20 cellular contexts compared by ENCODE assay signal in genomic region chr2:42223067-42223636, GRCh38. TPM values are rescaled to one million over a fixed set of nuclear protein-coding genes. Genes with fewer than 3 reads are reported as not detected.
DNase-seq lines count a peak whose midpoint lies in the region; ATAC-seq, FAIRE-seq and TF ChIP-seq lines count a peak whose summit lies in the region.
"Had no signal": no experiment of that assay in that cellular context is flagged by ENCODE, and none has a peak within 500 bp of the region (broad histone marks: within the 10 kb centered on the region; RNA-seq: fewer than 3 reads in every experiment).

No MANE protein-coding gene starts in this region.

- DNase-seq in MCF 10A (ENCODE audit: unreplicated experiment): no peak
- DNase-seq in mammary epithelial cell: no peak
- no peak for DNase-seq in memory B cell (ENCODE audit: low spot score in 2 of 2)
- DNase-seq in sigmoid colon: no peak
- DNase-seq in HuH-7.5 (ENCODE audit: low spot score): no peak
- no peak for DNase-seq in D721Med (ENCODE audit: insufficient read length, low spot score)
- no peak for DNase-seq in right atrium auricular region (ENCODE audit: low spot score)
- DNase-seq: activated CD4-positive, alpha-beta T cell treated with anti-CD3 and anti-CD28 coated beads for 36 hours; activated naive CD4-positive, alpha-beta T cell; MG63; naive thymus-derived CD8-positive, alpha-beta T cell; NCI-H187; NCI-H446; SIG-M5; stimulated activated naive CD4-positive, alpha-beta T cell treated with Interleukin-2 at 50 U/mL for 16 hours; upper lobe of right lung had no signal

- peak overlapping the region; percentile 16 for H3K27ac Mint-ChIP-seq in MCF 10A (ENCODE audit: low read depth, unreplicated experiment)
- H3K27ac Mint-ChIP-seq in activated T-helper 17 cell treated with anti-CD3 and anti-CD28 coated beads, Interleukin-2, amount 50 U/mL, for 72 hours: peak overlapping the region; percentile 9
- peak overlapping the region; percentile 63 for H3K27ac Mint-ChIP-seq in memory B cell
- H3K27ac Mint-ChIP-seq: activated CD4-positive, alpha-beta T cell treated with anti-CD3 and anti-CD28 coated beads for 36 hours; dendritic cell treated with granulocyte-macrophage colony-stimulating factor and Interleukin-4, amounts not matched to agents 40 ng/mL and 50 ng/mL, for 4 days had no signal

- H3K9me3 Mint-ChIP-seq in MCF 10A (ENCODE audit: unreplicated experiment): no peaks in the 10 kb centered on the region
- H3K9me3 Mint-ChIP-seq in activated T-helper 17 cell treated with anti-CD3 and anti-CD28 coated beads, Interleukin-2, amount 50 U/mL, for 72 hours: no peaks in the 10 kb centered on the region
- H3K9me3 Mint-ChIP-seq in memory B cell: no peaks in the 10 kb centered on the region
- H3K9me3 Mint-ChIP-seq: dendritic cell treated with granulocyte-macrophage colony-stimulating factor and Interleukin-4, amounts not matched to agents 40 ng/mL and 50 ng/mL, for 4 days; naive thymus-derived CD8-positive, alpha-beta T cell had no signal

- TF ChIP-seq EP300 in sigmoid colon (IDR thresholded peaks at IDR 0.05): no peak

- H3K9me3 ChIP-seq in mammary epithelial cell (replicated peaks; ENCODE audit: insufficient read depth, low read length) (no peaks in the 10 kb centered on the region), sigmoid colon (no peaks in the 10 kb centered on the region), right atrium auricular region (no peaks in the 10 kb centered on the region)
- H3K9me3 ChIP-seq: MG63, upper lobe of right lung had no signal

- BruUV-seq in MCF 10A (replicated peaks; lab: Mats Ljungman, UMichigan) (no TSS peak), mammary epithelial cell (replicated peaks; lab: Mats Ljungman, UMichigan) (no TSS peak)

- H4K20me1 ChIP-seq in mammary epithelial cell (ENCODE audit: insufficient read depth, low read length): no peaks in the 10 kb centered on the region

- CTCF ChIA-PET in MCF 10A (lab: Yijun Ruan, JAX): interaction anchor here (0.6 to 1.0 kb wide), 3 partner anchors 15 to 139 kb away, joined by 3 to 5 read pairs (median 3); no protein-coding TSS in a partner anchor
- CTCF ChIA-PET in mammary epithelial cell (lab: Charles Lee; ENCODE audit: low non-redundant PET): no interaction called here

- no peak for FAIRE-seq in D721Med (lab: Jason Lieb, UNC)

- TF ChIP-seq POLR2A in sigmoid colon (IDR thresholded peaks at IDR 0.05): no peak

- dilution Hi-C loops in mammary epithelial cell (cut with HindIII; ENCODE audit: low sequenced_read_pairs): no loop called here

- H3K4me2 ChIP-seq in mammary epithelial cell (ENCODE audit: insufficient read depth, low read depth, low read length): no peak overlapping the region

- H3K27me3 Mint-ChIP-seq in MCF 10A (ENCODE audit: insufficient read depth, unreplicated experiment) (no peaks in the 10 kb centered on the region), memory B cell (no peaks in the 10 kb centered on the region)
- H3K27me3 Mint-ChIP-seq in activated T-helper 17 cell treated with anti-CD3 and anti-CD28 coated beads, Interleukin-2, amount 50 U/mL, for 72 hours: no peaks in the 10 kb centered on the region
- H3K27me3 Mint-ChIP-seq: activated CD4-positive, alpha-beta T cell treated with anti-CD3 and anti-CD28 coated beads for 36 hours; brain; dendritic cell treated with granulocyte-macrophage colony-stimulating factor and Interleukin-4, amounts not matched to agents 40 ng/mL and 50 ng/mL, for 4 days; naive thymus-derived CD8-positive, alpha-beta T cell had no signal

- WGBS in mammary epithelial cell (ENCODE audit: low coverage, missing lambda C conversion rate): 94% methylated on average over 4 of the region's 4 CpGs
- 61 to 78% methylated on average over 4 of the region's 4 CpGs for WGBS in sigmoid colon, 2 donors

- H3K4me1 Mint-ChIP-seq in MCF 10A (ENCODE audit: insufficient read depth, unreplicated experiment): peaks cover 12% of the 10 kb centered on the region
- H3K4me1 Mint-ChIP-seq in activated T-helper 17 cell treated with anti-CD3 and anti-CD28 coated beads, Interleukin-2, amount 50 U/mL, for 72 hours: peaks cover 51% of the 10 kb centered on the region
- H3K4me1 Mint-ChIP-seq in memory B cell: peaks cover 40% of the 10 kb centered on the region

- POLR2A ChIA-PET in MCF 10A (lab: Yijun Ruan, JAX): interaction anchor here (0.9 to 1.2 kb wide), 2 partner anchors 11 to 105 kb away, joined by 3 to 5 read pairs; no protein-coding TSS in a partner anchor

- H2AFZ ChIP-seq in mammary epithelial cell (ENCODE audit: low read depth, low read length): no peak overlapping the region

- H3K4me1 ChIP-seq in mammary epithelial cell (ENCODE audit: insufficient read depth, low read length): no peaks in the 10 kb centered on the region
- peaks cover 0 to 20% (median 10%) of the 10 kb centered on the region in 4 donors for H3K4me1 ChIP-seq in sigmoid colon
- H3K4me1 ChIP-seq in right atrium auricular region: peaks cover 0 to 10% of the 10 kb centered on the region in 2 donors

- H3K4me3 Mint-ChIP-seq in MCF 10A (ENCODE audit: unreplicated experiment) (no peak overlapping the region), memory B cell (no peak overlapping the region)
- peak overlapping the region; percentile 55 for H3K4me3 Mint-ChIP-seq in activated T-helper 17 cell treated with anti-CD3 and anti-CD28 coated beads, Interleukin-2, amount 50 U/mL, for 72 hours
- H3K4me3 Mint-ChIP-seq: activated CD4-positive, alpha-beta T cell treated with anti-CD3 and anti-CD28 coated beads for 36 hours; brain; dendritic cell treated with granulocyte-macrophage colony-stimulating factor and Interleukin-4, amounts not matched to agents 40 ng/mL and 50 ng/mL, for 4 days had no signal

- no peak overlapping the region for H3K4me3 ChIP-seq in mammary epithelial cell (replicated peaks in 1 of 3; ENCODE audit: insufficient read depth in 1 of 3, low read depth in 2 of 3, low read length in 3 of 3)
- no peak overlapping the region for H3K4me3 ChIP-seq in sigmoid colon
- H3K4me3 ChIP-seq in right atrium auricular region: no peak overlapping the region
- H3K4me3 ChIP-seq: lung, MG63, upper lobe of right lung had no signal

- TF ChIP-seq CTCF in MCF 10A (IDR thresholded peaks at IDR 0.05; ENCODE audit: unreplicated experiment): no peak
- no peak for TF ChIP-seq CTCF in mammary epithelial cell (conservative IDR thresholded peaks at IDR 0.05 in 1 of 2, IDR thresholded peaks at IDR 0.05 in 1 of 2; ENCODE audit: extremely low read depth in 1 of 2, insufficient read depth in 1 of 2, low read depth in 1 of 2, low read length in 2 of 2)
- TF ChIP-seq CTCF in sigmoid colon (IDR thresholded peaks at IDR 0.05): no peak
- no peak for TF ChIP-seq CTCF in D721Med (IDR thresholded peaks at IDR 0.05; ENCODE audit: insufficient read depth, missing control alignments)
- TF ChIP-seq CTCF in right atrium auricular region (IDR thresholded peaks at IDR 0.05): no peak

- intact Hi-C loops in MCF 10A (cut with micrococcal nuclease): no loop called here
- intact Hi-C loops in mammary epithelial cell (cut with micrococcal nuclease): no loop called here
- intact Hi-C loops in sigmoid colon (cut with DNase I): no loop called here

- H3K36me3 Mint-ChIP-seq in MCF 10A (ENCODE audit: insufficient read depth, unreplicated experiment) (no peaks in the 10 kb centered on the region), memory B cell (peaks cover 25% of the 10 kb centered on the region)
- peaks cover 38% of the 10 kb centered on the region for H3K36me3 Mint-ChIP-seq in activated T-helper 17 cell treated with anti-CD3 and anti-CD28 coated beads, Interleukin-2, amount 50 U/mL, for 72 hours (ENCODE audit: low read depth)

- no peak overlapping the region for H3K27ac ChIP-seq in mammary epithelial cell (ENCODE audit: insufficient read depth, low read depth, low read length)
- no peak overlapping the region for H3K27ac ChIP-seq in sigmoid colon
- H3K27ac ChIP-seq in right atrium auricular region: no peak overlapping the region
- H3K27ac ChIP-seq: upper lobe of right lung had no signal

- in situ Hi-C loops in mammary epithelial cell (cut with MboI; ENCODE audit: low sequenced_read_pairs in 2 of 2): no loop called here

- ATAC-seq in activated T-helper 17 cell treated with anti-CD3 and anti-CD28 coated beads, Interleukin-2, amount 50 U/mL, for 72 hours (replicated peaks): no peak
- no peak for ATAC-seq in memory B cell (ENCODE audit: low read depth)
- ATAC-seq: activated CD4-positive, alpha-beta T cell treated with anti-CD3 and anti-CD28 coated beads for 36 hours; naive thymus-derived CD8-positive, alpha-beta T cell; upper lobe of right lung had no signal

- H3K36me3 ChIP-seq in mammary epithelial cell (ENCODE audit: insufficient read depth, low read length) (no peaks in the 10 kb centered on the region), sigmoid colon (no peaks in the 10 kb centered on the region), right atrium auricular region (no peaks in the 10 kb centered on the region)
- H3K36me3 ChIP-seq: MG63, upper lobe of right lung had no signal

- no peaks in the 10 kb centered on the region for H3K27me3 ChIP-seq in mammary epithelial cell (ENCODE audit: insufficient read depth, low read length)
- H3K27me3 ChIP-seq in sigmoid colon: no peaks in the 10 kb centered on the region
- no peaks in the 10 kb centered on the region for H3K27me3 ChIP-seq in right atrium auricular region
- H3K27me3 ChIP-seq: MG63, upper lobe of right lung had no signal

- H3K9ac ChIP-seq in mammary epithelial cell (ENCODE audit: insufficient read depth, low read length): no peak overlapping the region

- H3K79me2 ChIP-seq in mammary epithelial cell (ENCODE audit: insufficient read depth, low read length): peaks cover 22% of the 10 kb centered on the region

RNA-seq across cellular contexts. Expression of gene EML4, which starts 54.0 kb away (rescaled TPM):
- 31.2 and 34.5 TPM in 2 replicates for total RNA-seq in MCF 10A (2022)
- total RNA-seq in mammary epithelial cell: 10 to 100 TPM; 32.0 to 32.2 TPM
- polyA plus RNA-seq in mammary epithelial cell: 19.9 TPM
- polyA minus RNA-seq in mammary epithelial cell: 35.2 TPM
- total RNA-seq in activated T-helper 17 cell treated with anti-CD3 and anti-CD28 coated beads, Interleukin-2, amount 50 U/mL, for 72 hours: 10 to 100 TPM; 69.9 to 93.7 TPM
- 10 to 100 TPM; 16.1 to 23.8 (median 20.6) TPM for total RNA-seq in sigmoid colon
- polyA plus RNA-seq in sigmoid colon: 10 to 100 TPM; 16.2 to 27.8 (median 17.6) TPM
- 1 to 10 TPM; 4.4 to 9.3 TPM for total RNA-seq in right atrium auricular region

Comparison
In these comparisons a context has a peak if more than half of its experiments do, and no peak if none do; other contexts are left out.
1. H3K27ac Mint-ChIP-seq: peak in every context shown above with its lines; median percentile 63 in memory B cell; 16 in MCF 10A; 9 in activated T-helper 17 cell treated with anti-CD3 and anti-CD28 coated beads, Interleukin-2, amount 50 U/mL, for 72 hours.